ENCODE assay signal across 10 cellular contexts in genomic region chr17:82892869-82893565, GRCh38. TPM values are rescaled to one million over a fixed set of nuclear protein-coding genes. Genes with fewer than 3 reads are reported as not detected.
DNase-seq lines count a peak whose midpoint lies in the region; ATAC-seq lines count a peak whose summit lies in the region.
"Had no signal": no experiment of that assay in that cellular context is flagged by ENCODE, and none has a peak within 500 bp of the region (broad histone marks: within the 10 kb centered on the region; RNA-seq: fewer than 3 reads in every experiment).

No MANE protein-coding gene starts in this region.

- H3K9me3 ChIP-seq in subcutaneous abdominal adipose tissue (ENCODE audit: control insufficient read depth in 5 of 5, low read length in 5 of 5) = no peaks in the 10 kb centered on the region

- H3K36me3 Mint-ChIP-seq in activated naive CD8-positive, alpha-beta T cell treated with anti-CD3 and anti-CD28 coated beads for 36 hours = peaks cover 24% of the 10 kb centered on the region
- H3K36me3 Mint-ChIP-seq in natural killer cell treated with Interleukin-12 subunit alpha and Interleukin-12 subunit beta and Interleukin-15 and Interleukin-18, amount 100 ng/mL, for 72 hours = peaks cover 7% of the 10 kb centered on the region

- no peaks in the 10 kb centered on the region for H3K27me3 Mint-ChIP-seq in activated naive CD8-positive, alpha-beta T cell treated with anti-CD3 and anti-CD28 coated beads for 36 hours
- peaks cover 0 to 2% of the 10 kb centered on the region in 2 donors for H3K27me3 Mint-ChIP-seq in natural killer cell treated with Interleukin-12 subunit alpha and Interleukin-12 subunit beta and Interleukin-15 and Interleukin-18, amount 100 ng/mL, for 72 hours

- H3K4me1 ChIP-seq in subcutaneous abdominal adipose tissue (ENCODE audit: control insufficient read depth in 5 of 5, insufficient read depth in 5 of 5, low read length in 5 of 5) = peaks cover 5 to 56% (median 37%) of the 10 kb centered on the region in 5 donors

- peak; percentile 70 to 75 for DNase-seq in activated CD4-positive, alpha-beta T cell treated with anti-CD3 and anti-CD28 coated beads for 4 hours
- DNase-seq in activated naive CD8-positive, alpha-beta T cell treated with anti-CD3 and anti-CD28 coated beads for 36 hours = peak; percentile 48
- peak; percentile 79 for DNase-seq in natural killer cell treated with Interleukin-12 subunit alpha and Interleukin-12 subunit beta and Interleukin-15 and Interleukin-18, amount 100 ng/mL, for 72 hours (ENCODE audit: low spot score)
- no peak for DNase-seq in NCI-H345 (lab: John Stamatoyannopoulos, UW)
- DNase-seq in NCI-H2196 (lab: John Stamatoyannopoulos, UW; ENCODE audit: unreplicated experiment) = no peak
- DNase-seq in NCI-H226 = no peak
- DNase-seq: NCI-H526 had no signal

- H3K4me1 Mint-ChIP-seq in activated naive CD8-positive, alpha-beta T cell treated with anti-CD3 and anti-CD28 coated beads for 36 hours = peaks cover 24% of the 10 kb centered on the region
- H3K4me1 Mint-ChIP-seq in natural killer cell treated with Interleukin-12 subunit alpha and Interleukin-12 subunit beta and Interleukin-15 and Interleukin-18, amount 100 ng/mL, for 72 hours (ENCODE audit: low read depth in 2 of 2) = peaks cover 30 to 37% of the 10 kb centered on the region in 2 donors

- peak overlapping the region; percentile 68 for H3K4me3 Mint-ChIP-seq in activated naive CD8-positive, alpha-beta T cell treated with anti-CD3 and anti-CD28 coated beads for 36 hours
- peak overlapping the region; percentile 71 for H3K4me3 Mint-ChIP-seq in natural killer cell treated with Interleukin-12 subunit alpha and Interleukin-12 subunit beta and Interleukin-15 and Interleukin-18, amount 100 ng/mL, for 72 hours

- no peak overlapping the region for H3K9ac ChIP-seq in subcutaneous abdominal adipose tissue (ENCODE audit: low read length in 5 of 5)

- H3K27ac ChIP-seq in subcutaneous abdominal adipose tissue (ENCODE audit: low read depth, low read length) = peak overlapping the region; percentile 37

- H3K36me3 ChIP-seq in subcutaneous abdominal adipose tissue (ENCODE audit: control insufficient read depth in 5 of 5, insufficient read depth in 5 of 5, low read length in 5 of 5) = peaks cover 0 to 28% (median 7%) of the 10 kb centered on the region in 5 donors

- peak; percentile 91 to 95 for ATAC-seq in natural killer cell treated with Interleukin-12 subunit alpha and Interleukin-12 subunit beta and Interleukin-15 and Interleukin-18, amount 100 ng/mL, for 72 hours
- no peak for ATAC-seq in HG03378 (IDR thresholded peaks at IDR 0.05; ENCODE audit: unreplicated experiment)
- ATAC-seq: GM12878 had no signal

- peak overlapping the region; percentile 85 for H3K27ac Mint-ChIP-seq in activated naive CD8-positive, alpha-beta T cell treated with anti-CD3 and anti-CD28 coated beads for 36 hours
- H3K27ac Mint-ChIP-seq in natural killer cell treated with Interleukin-12 subunit alpha and Interleukin-12 subunit beta and Interleukin-15 and Interleukin-18, amount 100 ng/mL, for 72 hours = peak overlapping the region; percentile 1 to 65

- H3K4me3 ChIP-seq in subcutaneous abdominal adipose tissue (ENCODE audit: low read depth in 1 of 5, low read length in 5 of 5) = no peak overlapping the region
- H3K4me3 ChIP-seq: GM12878 had no signal

- H3K9me3 Mint-ChIP-seq in activated naive CD8-positive, alpha-beta T cell treated with anti-CD3 and anti-CD28 coated beads for 36 hours = no peaks in the 10 kb centered on the region
- no peaks in the 10 kb centered on the region for H3K9me3 Mint-ChIP-seq in natural killer cell treated with Interleukin-12 subunit alpha and Interleukin-12 subunit beta and Interleukin-15 and Interleukin-18, amount 100 ng/mL, for 72 hours

- peaks cover 0 to 3% (median 0%) of the 10 kb centered on the region in 5 donors for H3K27me3 ChIP-seq in subcutaneous abdominal adipose tissue (ENCODE audit: control insufficient read depth in 5 of 5, insufficient read depth in 4 of 5, low read length in 5 of 5)

RNA-seq across cellular contexts. Expression of gene ZNF750, which starts 53.2 kb away (rescaled TPM):
- not detected for total RNA-seq in activated naive CD8-positive, alpha-beta T cell treated with anti-CD3 and anti-CD28 coated beads for 36 hours
- not detected for total RNA-seq in natural killer cell treated with Interleukin-12 subunit alpha and Interleukin-12 subunit beta and Interleukin-15 and Interleukin-18, amount 100 ng/mL, for 72 hours
- total RNA-seq: GM12878 had no signal

Comparison
In these comparisons a context has a peak if more than half of its experiments do, and no peak if none do; other contexts are left out.
1. DNase-seq: peak in activated CD4-positive, alpha-beta T cell treated with anti-CD3 and anti-CD28 coated beads for 4 hours (2 of 2), activated naive CD8-positive, alpha-beta T cell treated with anti-CD3 and anti-CD28 coated beads for 36 hours (single experiment) and natural killer cell treated with Interleukin-12 subunit alpha and Interleukin-12 subunit beta and Interleukin-15 and Interleukin-18, amount 100 ng/mL, for 72 hours (single experiment); none in NCI-H345 (single experiment), NCI-H2196 (single experiment) and NCI-H226 (single experiment).